6 cellular contexts compared by ENCODE assay signal in the genomic region with DNA sequence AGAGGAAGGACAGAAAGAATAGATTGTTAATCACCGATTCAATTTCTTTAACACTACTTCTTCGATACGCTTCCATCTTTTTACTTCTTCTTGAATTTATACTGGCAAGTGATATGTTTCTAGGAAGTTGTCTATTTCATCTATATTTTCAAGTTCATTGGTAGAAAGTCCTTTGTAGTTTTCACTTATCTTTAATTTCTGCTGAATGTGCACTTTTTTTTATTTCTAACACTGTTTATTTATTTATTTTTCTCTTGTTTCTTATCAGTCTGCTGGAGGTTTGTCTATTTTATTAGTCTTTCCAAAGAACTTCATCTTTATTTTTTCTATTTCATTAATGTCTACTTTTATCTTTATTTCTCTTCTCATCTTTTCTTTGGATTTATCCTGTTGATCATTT.
"Had no signal": no experiment of that assay in that cellular context is flagged by ENCODE, and none has a peak within 500 bp of the region (broad histone marks: within the 10 kb centered on the region; RNA-seq: fewer than 3 reads in every experiment).

No MANE protein-coding gene starts in this region.

- H3K9ac ChIP-seq: KMS-11 had no signal

- H3K9me3 ChIP-seq: HAP-1 had no signal

- H3K4me2 ChIP-seq: GM23338, KMS-11 had no signal

- H3K36me3 ChIP-seq: HAP-1 had no signal

- H2AFZ ChIP-seq: GM23338 had no signal

- DNase-seq: H7, Karpas-422, KBM-7 had no signal

- H3K27ac ChIP-seq: KMS-11 had no signal

- H3K4me3 ChIP-seq: GM23338, HAP-1 had no signal

- H3K4me1 ChIP-seq: HAP-1 had no signal

- ATAC-seq: GM23338 had no signal
